Comparison of ENCODE assay signal across 30 cellular contexts in the genomic region with DNA sequence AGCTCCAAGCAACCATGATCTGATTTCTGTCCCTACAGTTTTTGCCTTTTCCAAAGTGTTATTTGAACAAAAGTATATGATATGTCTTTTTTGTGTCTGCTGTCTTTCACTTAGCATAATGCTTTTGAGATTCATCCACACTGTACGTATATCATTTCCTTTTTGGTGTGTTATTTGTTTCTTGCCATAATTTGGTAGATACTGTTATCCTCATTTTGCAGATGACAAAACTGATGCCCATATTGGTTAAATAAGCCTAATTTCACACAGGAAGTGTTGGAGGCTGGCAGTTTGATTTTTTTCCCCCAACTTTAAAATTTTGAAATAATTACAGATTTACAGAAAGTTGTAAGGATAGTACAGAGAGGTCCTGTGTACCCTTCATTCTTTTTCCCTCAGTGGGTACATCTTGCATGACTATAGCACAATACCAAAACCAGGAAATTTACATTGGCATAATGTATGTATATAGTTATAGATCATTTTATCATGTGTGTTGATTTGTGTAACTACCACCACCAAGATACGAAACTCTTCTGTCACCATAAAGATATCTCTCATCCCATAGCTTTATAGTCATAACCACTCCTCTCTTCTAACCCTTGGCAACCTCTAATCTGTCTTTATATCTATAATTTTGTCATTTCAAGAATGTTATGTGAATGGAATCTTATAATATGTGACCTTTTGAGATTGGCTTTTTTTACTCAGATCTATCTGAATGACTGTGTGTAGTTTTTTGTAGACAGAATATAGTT. TPM values are rescaled to one million over a fixed set of nuclear protein-coding genes. Genes with fewer than 3 reads are reported as not detected.
DNase-seq lines count a peak whose midpoint lies in the region; ATAC-seq, FAIRE-seq and TF ChIP-seq lines count a peak whose summit lies in the region.
"Had no signal": no experiment of that assay in that cellular context is flagged by ENCODE, and none has a peak within 500 bp of the region (broad histone marks: within the 10 kb centered on the region; RNA-seq: fewer than 3 reads in every experiment).

No MANE protein-coding gene starts in this region.

- ATAC-seq in activated T-cell treated with anti-CD3 and anti-CD28 coated beads, Interleukin-2, amount 50 U/mL, for 4 hours, result peak; percentile 91 to 92
- peak; percentile 98 for ATAC-seq in stimulated activated effector memory CD8-positive, alpha-beta T cell treated with anti-CD3 and anti-CD28 coated beads, Interleukin-12 subunit alpha, Interleukin-12 subunit beta, amount 100 ng/mL, for 72 hours
- ATAC-seq in aorta (ENCODE audit: low FRiP score), result no peak
- ATAC-seq: GM12878, heart left ventricle, K562, left cardiac atrium had no signal

- peaks cover 50% of the 10 kb centered on the region for H3K36me3 Mint-ChIP-seq in activated T-cell treated with anti-CD3 and anti-CD28 coated beads, Interleukin-2, amount 50 U/mL, for 4 hours (ENCODE audit: insufficient read depth)
- peaks cover 64% of the 10 kb centered on the region for H3K36me3 Mint-ChIP-seq in activated naive CD8-positive, alpha-beta T cell treated with anti-CD3 and anti-CD28 coated beads for 36 hours
- peaks cover 81% of the 10 kb centered on the region for H3K36me3 Mint-ChIP-seq in stimulated activated effector memory CD8-positive, alpha-beta T cell treated with anti-CD3 and anti-CD28 coated beads, Interleukin-12 subunit alpha, Interleukin-12 subunit beta, amount 100 ng/mL, for 72 hours

- no peaks in the 10 kb centered on the region for H3K27me3 Mint-ChIP-seq in activated T-cell treated with anti-CD3 and anti-CD28 coated beads, Interleukin-2, amount 50 U/mL, for 4 hours (ENCODE audit: low read depth)
- H3K27me3 Mint-ChIP-seq in activated naive CD8-positive, alpha-beta T cell treated with anti-CD3 and anti-CD28 coated beads for 36 hours, result no peaks in the 10 kb centered on the region
- H3K27me3 Mint-ChIP-seq: type B pancreatic cell had no signal

- no peaks in the 10 kb centered on the region for H3K9me3 ChIP-seq in aorta (ENCODE audit: control insufficient read depth, low read length)

- DNase-seq in activated T-cell treated with anti-CD3 and anti-CD28 coated beads, Interleukin-2, amount 50 U/mL, for 4 hours, result no peak
- DNase-seq in activated T-cell treated with anti-CD3 and anti-CD28 coated beads, Interleukin-2, amount 50 U/mL, for 1 hour, result no peak
- DNase-seq in D721Med (ENCODE audit: insufficient read length, low spot score) (no peak), 8988T (no peak), aorta (no peak)
- no peak for DNase-seq in activated naive CD8-positive, alpha-beta T cell treated with anti-CD3 and anti-CD28 coated beads for 36 hours
- no peak for DNase-seq in stimulated activated effector memory CD8-positive, alpha-beta T cell treated with anti-CD3 and anti-CD28 coated beads, Interleukin-12 subunit alpha, Interleukin-12 subunit beta, amount 100 ng/mL, for 72 hours (ENCODE audit: low spot score in 2 of 2)
- no peak for DNase-seq in stimulated activated naive CD4-positive, alpha-beta T cell (lab: John Stamatoyannopoulos, UW)
- DNase-seq: activated effector memory CD4-positive, alpha-beta T cell treated with anti-CD3 and anti-CD28 coated beads, Interleukin-2, amount 50 U/mL, for 16 hours; effector memory CD4-positive, alpha-beta T cell; foreskin fibroblast; GM23248; heart left ventricle; left cardiac atrium; NCI-H1105 treated with DMSO at 0.1 percent for 48 hours; NCI-H2029; NCI-H524 treated with DMSO at 0.1 percent for 48 hours; SK-N-SH; stimulated activated CD4-positive, alpha-beta T cell treated with anti-CD3 and anti-CD28 coated beads, Interleukin-1b, Interleukin-23, amount 100 ng/mL, for 48 hours; stimulated activated CD8-positive, alpha-beta memory T cell treated with anti-CD3 and anti-CD28 coated beads, Interleukin-4, amount 100 ng/mL, for 48 hours had no signal

- peak overlapping the region; percentile 5 for H3K4me3 Mint-ChIP-seq in activated T-cell treated with anti-CD3 and anti-CD28 coated beads, Interleukin-2, amount 50 U/mL, for 4 hours
- H3K4me3 Mint-ChIP-seq in activated naive CD8-positive, alpha-beta T cell treated with anti-CD3 and anti-CD28 coated beads for 36 hours, result no peak overlapping the region
- peak overlapping the region; percentile 48 for H3K4me3 Mint-ChIP-seq in stimulated activated effector memory CD8-positive, alpha-beta T cell treated with anti-CD3 and anti-CD28 coated beads, Interleukin-12 subunit alpha, Interleukin-12 subunit beta, amount 100 ng/mL, for 72 hours
- H3K4me3 Mint-ChIP-seq: neural progenitor cell, type B pancreatic cell had no signal

- peak; percentile 61 for FAIRE-seq in D721Med (lab: Jason Lieb, UNC)
- FAIRE-seq: bronchial epithelial cell, GM12878, HTR-8/SVneo, K562 had no signal

- H3K27me3 ChIP-seq in aorta (ENCODE audit: control insufficient read depth in 1 of 2, insufficient read depth in 2 of 2, low read length in 1 of 2), result no peaks in the 10 kb centered on the region
- H3K27me3 ChIP-seq: BLaER1, heart left ventricle, neural progenitor cell, right atrium auricular region had no signal

- TF ChIP-seq CTCF in D721Med (IDR thresholded peaks at IDR 0.05; ENCODE audit: insufficient read depth, missing control alignments), result no peak

- 97 to 98% methylated on average over 2 of the region's 2 CpGs for WGBS in aorta, 2 donors

- peaks cover 18% of the 10 kb centered on the region for H3K9me3 Mint-ChIP-seq in activated T-cell treated with anti-CD3 and anti-CD28 coated beads, Interleukin-2, amount 50 U/mL, for 4 hours
- peaks cover 32% of the 10 kb centered on the region for H3K9me3 Mint-ChIP-seq in activated naive CD8-positive, alpha-beta T cell treated with anti-CD3 and anti-CD28 coated beads for 36 hours
- peaks cover 12% of the 10 kb centered on the region for H3K9me3 Mint-ChIP-seq in stimulated activated effector memory CD8-positive, alpha-beta T cell treated with anti-CD3 and anti-CD28 coated beads, Interleukin-12 subunit alpha, Interleukin-12 subunit beta, amount 100 ng/mL, for 72 hours

- intact Hi-C loops in aorta (cut with DNase I), result no loop called here

- H3K4me1 Mint-ChIP-seq in activated T-cell treated with anti-CD3 and anti-CD28 coated beads, Interleukin-2, amount 50 U/mL, for 4 hours (ENCODE audit: low read depth), result peaks cover 66% of the 10 kb centered on the region
- H3K4me1 Mint-ChIP-seq in activated naive CD8-positive, alpha-beta T cell treated with anti-CD3 and anti-CD28 coated beads for 36 hours, result peaks cover 55% of the 10 kb centered on the region
- H3K4me1 Mint-ChIP-seq in stimulated activated effector memory CD8-positive, alpha-beta T cell treated with anti-CD3 and anti-CD28 coated beads, Interleukin-12 subunit alpha, Interleukin-12 subunit beta, amount 100 ng/mL, for 72 hours, result peaks cover 60% of the 10 kb centered on the region
- H3K4me1 Mint-ChIP-seq: neural progenitor cell had no signal

- no peak overlapping the region for H3K27ac ChIP-seq in aorta (ENCODE audit: low read depth in 1 of 2, low read length in 2 of 2)
- H3K27ac ChIP-seq: BLaER1, GM23248, heart left ventricle, neural progenitor cell, parathyroid adenoma, right atrium auricular region had no signal

- peak overlapping the region; percentile 86 for H3K27ac Mint-ChIP-seq in activated naive CD8-positive, alpha-beta T cell treated with anti-CD3 and anti-CD28 coated beads for 36 hours
- peak overlapping the region; percentile 63 for H3K27ac Mint-ChIP-seq in stimulated activated effector memory CD8-positive, alpha-beta T cell treated with anti-CD3 and anti-CD28 coated beads, Interleukin-12 subunit alpha, Interleukin-12 subunit beta, amount 100 ng/mL, for 72 hours
- H3K27ac Mint-ChIP-seq: neural progenitor cell, type B pancreatic cell had no signal

- H3K36me3 ChIP-seq in aorta (ENCODE audit: control insufficient read depth in 1 of 2, insufficient read depth in 2 of 2, low read length in 1 of 2), result no peaks in the 10 kb centered on the region
- H3K36me3 ChIP-seq: right atrium auricular region had no signal

- H3K4me3 ChIP-seq in aorta (ENCODE audit: low read length in 2 of 2), result no peak overlapping the region
- H3K4me3 ChIP-seq: BLaER1, GM12878, GM23248, heart left ventricle, K562, neural progenitor cell, right atrium auricular region, smooth muscle cell had no signal

- no peaks in the 10 kb centered on the region for H3K4me1 ChIP-seq in aorta (ENCODE audit: control insufficient read depth in 1 of 2, insufficient read depth in 2 of 2, low read length in 2 of 2)
- H3K4me1 ChIP-seq: BLaER1, neural progenitor cell, parathyroid adenoma, right atrium auricular region had no signal

RNA-seq across cellular contexts. Expression of gene RASA2, which starts 55.6 kb away (rescaled TPM):
- 10 to 100 TPM; 31.0 to 37.0 (median 32.4) TPM for total RNA-seq in activated T-cell treated with anti-CD3 and anti-CD28 coated beads, Interleukin-2, amount 50 U/mL, for 4 hours
- total RNA-seq in activated naive CD8-positive, alpha-beta T cell treated with anti-CD3 and anti-CD28 coated beads for 36 hours, result 10 to 100 TPM; 36.1 to 40.2 TPM
- total RNA-seq in aorta, result 10 to 100 TPM; 25.5 to 26.1 TPM
- polyA plus RNA-seq in aorta, result 1 to 10 TPM; 6.9 to 7.8 TPM
